20 cellular contexts compared by ENCODE assay signal in genomic region chr1:33634143-33634542, GRCh38.
DNase-seq lines count a peak whose midpoint lies in the region; ATAC-seq, FAIRE-seq and TF ChIP-seq lines count a peak whose summit lies in the region.
"Had no signal": no experiment of that assay in that cellular context is flagged by ENCODE, and none has a peak within 500 bp of the region (broad histone marks: within the 10 kb centered on the region; RNA-seq: fewer than 3 reads in every experiment).

No MANE protein-coding gene starts in this region.

- H2BK12ac ChIP-seq in H1 (ENCODE audit: low read depth, low read length): 0 out of 2 replicates have a peak overlapping the region, but pooled peaks have one; percentile 55

- intact Hi-C loops in left ventricle myocardium superior (cut with micrococcal nuclease) (loop anchor here (10.0 kb wide), 1 partner anchor 961 kb away; no protein-coding TSS in a partner anchor), Right ventricle myocardium superior (cut with DNase I) (loop anchor here (5.0 to 10.0 kb wide), 3 partner anchors 481 to 1108 kb away; no protein-coding TSS in a partner anchor), prostate gland (cut with DNase I) (loop anchor here (5.0 kb wide), 1 partner anchor 528 kb away; no protein-coding TSS in a partner anchor)

- H3K4me3 ChIP-seq in bronchial epithelial cell (ENCODE audit: low read depth, low read length) (no peak overlapping the region), H1 (ENCODE audit: extremely low read depth in 1 of 4, insufficient read depth in 2 of 4, low read depth in 3 of 4, low read length in 4 of 4) (no peak overlapping the region), prostate gland (no peak overlapping the region)
- H3K4me3 ChIP-seq: BLaER1 had no signal

- H3K4me1 ChIP-seq in H1 (replicated peaks in 1 of 4; ENCODE audit: control insufficient read depth in 3 of 4, insufficient read depth in 4 of 4, low read length in 3 of 4) (peaks cover 10 to 18% (median 12%) of the 10 kb centered on the region in 4 experiments), prostate gland (replicated peaks) (no peaks in the 10 kb centered on the region)
- H3K4me1 ChIP-seq: BE2C, BLaER1 had no signal

- WGBS in H1 (ENCODE audit: extremely low coverage in 1 of 2, insufficient coverage in 1 of 2, insufficient read length in 1 of 2, insufficient replicate concordance in 2 of 2, low coverage in 1 of 2, low lambda C conversion rate in 2 of 2, missing lambda C conversion rate in 1 of 2), 2 experiments: 87% methylated on average over 5 of the region's 5 CpGs; no CpG with 5 or more reads in 1 of the 2 experiments
- 97% methylated on average over 5 of the region's 5 CpGs for WGBS in prostate gland

- H3K79me1 ChIP-seq in H1 (ENCODE audit: low read depth, low read length): no peaks in the 10 kb centered on the region

- H3K36me3 ChIP-seq in bronchial epithelial cell (ENCODE audit: control insufficient read depth, insufficient read depth, low read length) (no peaks in the 10 kb centered on the region), H1 (ENCODE audit: control insufficient read depth in 2 of 4, insufficient read depth in 4 of 4, low read length in 3 of 4) (no peaks in the 10 kb centered on the region; a peak in 1 of 8 replicates), prostate gland (no peaks in the 10 kb centered on the region)
- H3K36me3 ChIP-seq: BE2C, BLaER1 had no signal

- CTCF ChIA-PET in H1 (lab: Charles Lee; ENCODE audit: partially characterized antibody): interaction anchor here (0.6 to 7.1 kb wide), 40 partner anchors 9 to 1657 kb away, joined by 3 to 60 read pairs (median 4); partner anchors contain the start of gene C1orf94

- no peak overlapping the region for H3K27ac ChIP-seq in H1 (ENCODE audit: low read depth, low read length)
- no peak overlapping the region for H3K27ac ChIP-seq in prostate gland
- H3K27ac ChIP-seq: 22Rv1, BLaER1 had no signal

- H3K4ac ChIP-seq in H1 (replicated peaks; ENCODE audit: insufficient read length, low read depth, low read length): no peak overlapping the region

- TF ChIP-seq POLR2A in H1 (IDR thresholded peaks at IDR 0.05; ENCODE audit: control extremely low read depth in 1 of 2, low read depth in 2 of 2, low read length in 2 of 2) (no peak), prostate gland (IDR thresholded peaks at IDR 0.05) (no peak)

- no peak overlapping the region for H4K91ac ChIP-seq in H1 (replicated peaks; ENCODE audit: insufficient read length, low read length)

- no peak for TF ChIP-seq CTCF in bronchial epithelial cell (IDR thresholded peaks at IDR 0.05; ENCODE audit: insufficient read depth, low read length, severe bottlenecking)
- no peak for TF ChIP-seq CTCF in H1 (IDR thresholded peaks at IDR 0.05; ENCODE audit: control extremely low read depth in 1 of 3, insufficient read depth in 1 of 3, low read depth in 1 of 3, low read length in 3 of 3)
- no peak for TF ChIP-seq CTCF in prostate gland (IDR thresholded peaks at IDR 0.05)

- H3K18ac ChIP-seq in H1 (ENCODE audit: extremely low read depth, low read length): no peak overlapping the region

- H3K79me2 ChIP-seq in H1 (ENCODE audit: control insufficient read depth in 1 of 2, insufficient read depth in 2 of 2, low read length in 2 of 2): no peaks in the 10 kb centered on the region

- H2BK15ac ChIP-seq in H1 (ENCODE audit: low read length): peak overlapping the region; percentile 46; the same call in 1 of the 2 replicates

- peak; percentile 8 for ATAC-seq in left ventricle myocardium superior
- no peak for ATAC-seq in Right ventricle myocardium superior (ENCODE audit: poor library complexity)
- ATAC-seq in HG03354 (IDR thresholded peaks at IDR 0.05; ENCODE audit: poor library complexity, severe bottlenecking, unreplicated experiment): no peak

- no peak for TF ChIP-seq RAD21 in H1 (IDR thresholded peaks at IDR 0.05 in 1 of 2, conservative IDR thresholded peaks at IDR 0.05 in 1 of 2; ENCODE audit: low read depth in 2 of 2, low read length in 2 of 2)

- H3K14ac ChIP-seq in H1 (ENCODE audit: insufficient read length): no peak overlapping the region

- no peak overlapping the region for H4K8ac ChIP-seq in H1 (ENCODE audit: extremely low read depth, insufficient read depth, low read length)

- H2BK5ac ChIP-seq in H1 (ENCODE audit: low read depth, low read length): no peak overlapping the region

- H4K20me1 ChIP-seq in H1 (replicated peaks in 1 of 2; ENCODE audit: control insufficient read depth in 1 of 2, insufficient read depth in 2 of 2, low read length in 2 of 2): no peaks in the 10 kb centered on the region
- H4K20me1 ChIP-seq: BLaER1 had no signal

- FAIRE-seq in bronchial epithelial cell (lab: Jason Lieb, UNC) (peak; percentile 47), H1 (lab: Jason Lieb, UNC) (no peak)
- FAIRE-seq: A204.1, GM19239 had no signal

- TF ChIP-seq EP300 in H1 (IDR thresholded peaks at IDR 0.05; ENCODE audit: borderline replicate concordance in 1 of 2, low read depth in 2 of 2, low read length in 2 of 2): no peak

- H3K23ac ChIP-seq in H1 (ENCODE audit: insufficient read length): no peak overlapping the region

- H2AK5ac ChIP-seq in H1 (ENCODE audit: low read depth, low read length): no peak overlapping the region

- POLR2A ChIA-PET in H1 (lab: Charles Lee; ENCODE audit: partially characterized antibody): interaction anchor here (1.6 kb wide), 1 partner anchor 10 kb away, joined by 4 read pairs; no protein-coding TSS in a partner anchor

- no peak overlapping the region for H3K56ac ChIP-seq in H1 (replicated peaks; ENCODE audit: insufficient read length, low read depth, low read length)

- H2AFZ ChIP-seq in H1 (ENCODE audit: low read length): no peak overlapping the region

- H4K5ac ChIP-seq in H1 (ENCODE audit: insufficient read length, low read depth, low read length): no peak overlapping the region

- H2BK20ac ChIP-seq in H1 (ENCODE audit: low read length): 0 out of 2 replicates have a peak overlapping the region, but pooled peaks have one; percentile 32

- no peaks in the 10 kb centered on the region for H3K27me3 ChIP-seq in bronchial epithelial cell (ENCODE audit: control insufficient read depth, insufficient read depth, low read length)
- peaks cover 0 to 2% (median 0%) of the 10 kb centered on the region in 4 experiments; a peak in 1 of 7 replicates for H3K27me3 ChIP-seq in H1 (replicated peaks in 1 of 4; ENCODE audit: control insufficient read depth in 3 of 4, extremely low read depth in 1 of 4, insufficient read depth in 3 of 4, low read length in 3 of 4)
- no peaks in the 10 kb centered on the region for H3K27me3 ChIP-seq in prostate gland (replicated peaks; ENCODE audit: insufficient read depth)
- H3K27me3 ChIP-seq: BLaER1 had no signal

- no peak overlapping the region for H3K9ac ChIP-seq in H1 (replicated peaks in 1 of 4; ENCODE audit: extremely low read depth in 1 of 4, low read depth in 3 of 4, low read length in 3 of 4)
- H3K9ac ChIP-seq: BLaER1 had no signal

- no peaks in the 10 kb centered on the region for H3K9me3 ChIP-seq in H1 (ENCODE audit: insufficient read depth in 2 of 2, low read depth in 1 of 2, low read length in 1 of 2)
- no peaks in the 10 kb centered on the region for H3K9me3 ChIP-seq in prostate gland
- H3K9me3 ChIP-seq: BE2C, BLaER1 had no signal

- H3K4me2 ChIP-seq in H1 (ENCODE audit: insufficient read depth in 1 of 2, low read depth in 2 of 2, low read length in 2 of 2): no peak overlapping the region
- H3K4me2 ChIP-seq: BLaER1 had no signal

- DNase-seq in left ventricle myocardium superior: no peak
- DNase-seq in Right ventricle myocardium superior: no peak
- no peak for DNase-seq in bronchial epithelial cell (ENCODE audit: low read depth)
- DNase-seq in H1 (ENCODE audit: low read depth in 1 of 2, low spot score in 2 of 2): no peak
- peak; percentile 68 for DNase-seq in mesenteric fat pad (ENCODE audit: low spot score)
- no peak for DNase-seq in prostate gland (ENCODE audit: low spot score)
- DNase-seq in NCI-H510A treated with DMSO at 0.1 percent for 48 hours (lab: John Stamatoyannopoulos, UW): no peak
- DNase-seq: CD4-positive, alpha-beta memory T cell; CD8-positive, alpha-beta memory T cell; COR-L47; DMS 273 treated with DMSO at 0.1 percent for 48 hours; DMS153; DMS79; GDM1 had no signal

- no peaks in the 10 kb centered on the region for H3K23me2 ChIP-seq in H1 (ENCODE audit: low read depth, low read length)

- H2BK120ac ChIP-seq in H1 (replicated peaks; ENCODE audit: low read depth, low read length): no peak overlapping the region

TF ChIP-seq in H1, 55 proteins besides CTCF, POLR2A, EP300 and RAD21 (continues in another document):
- no peak for TF ChIP-seq EZH2 (IDR thresholded peaks at IDR 0.05; ENCODE audit: low read depth, low read length, severe bottlenecking)
- no peak for TF ChIP-seq TAF1 (IDR thresholded peaks at IDR 0.05; ENCODE audit: low read depth, low read length)
- no peak for TF ChIP-seq E2F6 (IDR thresholded peaks at IDR 0.05)
- TF ChIP-seq CBX5 (IDR thresholded peaks at IDR 0.05; ENCODE audit: low read depth, low read length): no peak
- TF ChIP-seq CHD2 (IDR thresholded peaks at IDR 0.05; ENCODE audit: low read length): no peak
- TF ChIP-seq KDM1A (IDR thresholded peaks at IDR 0.05; ENCODE audit: borderline replicate concordance, low read length): no peak
- TF ChIP-seq CHD1 (IDR thresholded peaks at IDR 0.05; ENCODE audit: low read depth, low read length): no peak
- TF ChIP-seq SIN3A (conservative IDR thresholded peaks at IDR 0.05 in 1 of 2, IDR thresholded peaks at IDR 0.05 in 1 of 2; ENCODE audit: low read depth in 1 of 2, low read length in 2 of 2): no peak
- no peak for TF ChIP-seq SP4 (IDR thresholded peaks at IDR 0.05; ENCODE audit: low read length)
- no peak for TF ChIP-seq CREB1 (IDR thresholded peaks at IDR 0.05)
- TF ChIP-seq TCF12 (IDR thresholded peaks at IDR 0.05; ENCODE audit: low read depth, low read length): no peak
- TF ChIP-seq RNF2 (IDR thresholded peaks at IDR 0.05; ENCODE audit: borderline replicate concordance, low read depth, low read length, missing control alignments, poor library complexity, severe bottlenecking): no peak
- no peak for TF ChIP-seq PHF8 (conservative IDR thresholded peaks at IDR 0.05; ENCODE audit: low read depth, low read length)
- TF ChIP-seq KDM5A (IDR thresholded peaks at IDR 0.05; ENCODE audit: low read length): no peak
- TF ChIP-seq JUN (IDR thresholded peaks at IDR 0.05; ENCODE audit: low read depth, low read length): no peak
- no peak for TF ChIP-seq SP1 (IDR thresholded peaks at IDR 0.05; ENCODE audit: low read depth, low read length)
